ENCODE assay signal across 34 cellular contexts in the genomic region with DNA sequence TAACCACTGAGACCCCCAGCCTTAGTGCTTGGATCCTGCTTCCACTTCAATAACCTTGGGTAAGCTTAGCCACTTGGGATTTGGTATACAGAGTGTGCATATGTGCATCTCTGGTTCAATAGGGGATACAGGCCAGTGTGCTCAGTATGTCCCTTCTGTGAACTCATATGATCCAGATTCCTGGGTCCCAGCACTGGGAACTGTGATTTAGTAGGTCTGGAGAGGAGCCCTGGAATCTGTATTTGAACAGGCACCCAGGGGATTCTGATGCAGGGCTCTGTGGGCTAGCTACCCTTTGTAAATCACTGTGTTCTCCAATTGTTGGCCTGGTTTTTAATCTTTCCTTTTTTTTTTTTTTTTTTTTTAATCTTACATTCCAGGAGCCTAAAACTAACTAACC. TPM values are rescaled to one million over a fixed set of nuclear protein-coding genes. Genes with fewer than 3 reads are reported as not detected.
"Had no signal": no experiment of that assay in that cellular context is flagged by ENCODE, and none has a peak within 500 bp of the region (broad histone marks: within the 10 kb centered on the region; RNA-seq: fewer than 3 reads in every experiment).

No MANE protein-coding gene starts in this region.

- H3K4me1 ChIP-seq: parathyroid adenoma, suprapubic skin, testis, tibial artery, transverse colon, upper lobe of right lung, uterus had no signal

- H3K36me3 ChIP-seq: neural progenitor cell, ovary, suprapubic skin, tibial artery, transverse colon, upper lobe of right lung, uterus had no signal

- H3K27me3 Mint-ChIP-seq: progenitor cell of endocrine pancreas; stimulated activated naive CD8-positive, alpha-beta T cell treated with anti-CD3 and anti-CD28 coated beads, Interleukin-15, amount 100 ng/mL, for 72 hours; type B pancreatic cell had no signal

- H3K27ac ChIP-seq: neural progenitor cell, ovary, parathyroid adenoma, psoas muscle, skin epidermis, suprapubic skin, testis, tibial artery, transverse colon, upper lobe of right lung, uterus had no signal

- ATAC-seq: naive thymus-derived CD4-positive, alpha-beta T cell; natural killer cell; psoas muscle; right cardiac atrium; sciatic nerve; stimulated activated effector memory CD8-positive, alpha-beta T cell treated with anti-CD3 and anti-CD28 coated beads, Interleukin-12 subunit alpha, Interleukin-12 subunit beta, amount 100 ng/mL, for 72 hours; stimulated activated naive CD8-positive, alpha-beta T cell treated with anti-CD3 and anti-CD28 coated beads, Interleukin-15, amount 100 ng/mL, for 72 hours; stimulated activated naive CD8-positive, alpha-beta T cell treated with anti-CD3 and anti-CD28 coated beads, Interleukin-15, Interleukin-2, amounts not matched to agents 100 U/mL and 50 U/mL, for 24 hours; upper lobe of right lung had no signal

- H2AFZ ChIP-seq: neural progenitor cell, parathyroid adenoma had no signal

- H3K36me3 Mint-ChIP-seq: natural killer cell; neural progenitor cell; stimulated activated effector memory CD8-positive, alpha-beta T cell treated with anti-CD3 and anti-CD28 coated beads, Interleukin-12 subunit alpha, Interleukin-12 subunit beta, amount 100 ng/mL, for 72 hours; type B pancreatic cell had no signal

- H3K4me1 Mint-ChIP-seq: natural killer cell; nephron; neural progenitor cell; stimulated activated effector memory CD8-positive, alpha-beta T cell treated with anti-CD3 and anti-CD28 coated beads, Interleukin-12 subunit alpha, Interleukin-12 subunit beta, amount 100 ng/mL, for 72 hours had no signal

- H3K4me3 ChIP-seq: neural progenitor cell, ovary, psoas muscle, skin epidermis, suprapubic skin, testis, tibial artery, transverse colon, upper lobe of right lung, uterus had no signal

- H3K9ac ChIP-seq: neural progenitor cell, parathyroid adenoma had no signal

- H3K27me3 ChIP-seq: neural progenitor cell, ovary, suprapubic skin, testis, tibial artery, transverse colon, upper lobe of right lung, uterus had no signal

- H3K9me3 Mint-ChIP-seq: naive thymus-derived CD4-positive, alpha-beta T cell; natural killer cell; neural progenitor cell; stimulated activated effector memory CD8-positive, alpha-beta T cell treated with anti-CD3 and anti-CD28 coated beads, Interleukin-12 subunit alpha, Interleukin-12 subunit beta, amount 100 ng/mL, for 72 hours; stimulated activated naive CD8-positive, alpha-beta T cell treated with anti-CD3 and anti-CD28 coated beads, Interleukin-15, amount 100 ng/mL, for 72 hours; type B pancreatic cell had no signal

- H3K27ac Mint-ChIP-seq: naive thymus-derived CD4-positive, alpha-beta T cell; natural killer cell; nephron; neural progenitor cell; progenitor cell of endocrine pancreas; stimulated activated effector memory CD8-positive, alpha-beta T cell treated with anti-CD3 and anti-CD28 coated beads, Interleukin-12 subunit alpha, Interleukin-12 subunit beta, amount 100 ng/mL, for 72 hours; stimulated activated naive CD8-positive, alpha-beta T cell treated with anti-CD3 and anti-CD28 coated beads, Interleukin-15, amount 100 ng/mL, for 72 hours; type B pancreatic cell had no signal

- H3K4me2 ChIP-seq: neural progenitor cell had no signal

- H3K4me3 Mint-ChIP-seq: naive thymus-derived CD4-positive, alpha-beta T cell; natural killer cell; nephron; neural progenitor cell; stimulated activated effector memory CD8-positive, alpha-beta T cell treated with anti-CD3 and anti-CD28 coated beads, Interleukin-12 subunit alpha, Interleukin-12 subunit beta, amount 100 ng/mL, for 72 hours; stimulated activated naive CD8-positive, alpha-beta T cell treated with anti-CD3 and anti-CD28 coated beads, Interleukin-15, amount 100 ng/mL, for 72 hours; type B pancreatic cell had no signal

- H3K79me2 ChIP-seq: parathyroid adenoma had no signal

- H3K9me3 ChIP-seq: ovary, psoas muscle, suprapubic skin, testis, tibial artery, transverse colon, upper lobe of right lung, uterus had no signal

- DNase-seq: naive thymus-derived CD4-positive, alpha-beta T cell; natural killer cell; occipital lobe; ovary; posterior cingulate gyrus; psoas muscle; right cardiac atrium; stimulated activated CD4-positive, alpha-beta T cell treated with anti-CD3 and anti-CD28 coated beads, Interleukin-15, amount 100 ng/mL, for 24 hours; stimulated activated CD4-positive, alpha-beta T cell treated with anti-CD3 and anti-CD28 coated beads, Interleukin-2, amount 100 ng/mL, for 24 hours; stimulated activated CD4-positive, alpha-beta T cell treated with anti-CD3 and anti-CD28 coated beads, Interleukin-2, amount 100 ng/mL, for 48 hours; stimulated activated CD4-positive, alpha-beta T cell treated with anti-CD3 and anti-CD28 coated beads, Interleukin-4, amount 100 ng/mL, for 24 hours; stimulated activated naive CD4-positive, alpha-beta T cell; stimulated activated naive CD8-positive, alpha-beta T cell treated with anti-CD3 and anti-CD28 coated beads, Interleukin-15, amount 100 ng/mL, for 72 hours; stimulated activated naive CD8-positive, alpha-beta T cell treated with anti-CD3 and anti-CD28 coated beads, Interleukin-15, Interleukin-2, amounts not matched to agents 100 U/mL and 50 U/mL, for 24 hours; substantia nigra; testis; tibial artery; transverse colon; upper lobe of right lung; uterus had no signal

RNA-seq across cellular contexts. Expression of a gene that starts 9.8 kb away (rescaled TPM):
- total RNA-seq: naive thymus-derived CD4-positive, alpha-beta T cell; natural killer cell; occipital lobe; osteoblast; ovary; progenitor cell of endocrine pancreas; psoas muscle; renal cortical epithelial cell; right cardiac atrium; sciatic nerve; suprapubic skin; testis; transverse colon; upper lobe of right lung; urinary bladder; uterus had no signal
- polyA plus RNA-seq: naive thymus-derived CD4-positive, alpha-beta T cell; neural cell; ovary; psoas muscle; right cardiac atrium; thymus; urinary bladder had no signal

RNA-seq across cellular contexts. Expression of a gene that starts 11.0 kb away (rescaled TPM):
- total RNA-seq: naive thymus-derived CD4-positive, alpha-beta T cell; natural killer cell; occipital lobe; osteoblast; ovary; progenitor cell of endocrine pancreas; psoas muscle; renal cortical epithelial cell; right cardiac atrium; sciatic nerve; suprapubic skin; testis; transverse colon; upper lobe of right lung; urinary bladder; uterus had no signal
- polyA plus RNA-seq: naive thymus-derived CD4-positive, alpha-beta T cell; neural cell; ovary; psoas muscle; right cardiac atrium; thymus; urinary bladder had no signal
